In the genomic region with DNA sequence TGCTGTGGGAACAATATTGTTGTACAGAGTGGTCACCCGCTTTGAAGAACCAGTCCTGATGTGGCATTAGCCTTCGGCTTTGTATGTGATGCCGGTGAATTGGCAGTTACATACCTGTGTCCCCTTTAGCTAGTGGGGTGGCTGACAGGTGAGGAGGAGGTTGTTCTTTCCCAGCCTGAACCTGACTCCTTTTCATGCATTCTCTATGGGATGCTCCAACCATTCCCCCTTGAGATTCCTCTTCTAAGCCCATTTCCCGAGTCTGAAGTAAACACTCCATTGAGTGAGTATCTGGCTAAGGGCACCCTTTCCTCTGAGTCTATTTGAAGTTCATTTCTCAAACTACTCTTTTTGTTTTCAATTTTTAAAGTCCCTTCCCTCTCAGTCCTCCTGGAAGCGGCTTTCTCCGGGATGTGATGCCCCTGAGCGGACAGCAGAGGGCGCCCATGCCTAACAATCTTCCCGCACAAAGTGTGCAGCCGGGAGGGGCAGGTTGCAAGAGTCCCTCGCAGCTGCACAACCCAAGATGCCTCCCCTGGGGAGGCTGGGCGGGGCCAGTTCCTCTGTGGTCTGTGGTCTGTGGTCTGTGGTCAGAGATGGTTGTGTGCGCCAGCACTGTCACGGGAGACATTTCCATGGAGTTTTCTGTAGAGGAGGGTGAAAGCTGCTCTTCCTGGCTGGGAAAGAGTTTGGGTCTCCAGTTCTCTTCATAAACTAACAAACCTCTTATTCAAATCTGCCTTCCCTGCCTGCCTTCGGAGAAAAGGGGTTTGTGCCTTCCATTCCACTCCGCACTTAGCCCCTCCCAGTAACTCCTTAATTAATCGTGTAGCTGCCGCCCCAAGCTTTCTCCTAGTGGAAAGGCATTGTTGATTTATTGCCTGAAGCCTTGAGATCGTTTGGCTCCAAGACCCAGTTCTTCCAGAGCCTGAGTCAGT, we compare ENCODE assay signal across 1 cellular context.
TF ChIP-seq lines count a peak whose summit lies in the region.

No MANE protein-coding gene starts in this region.

TF ChIP-seq in HEK293, 187 proteins besides CTCF, POLR2A, EP300 and RAD21 (continued from another document):
- TF ChIP-seq PRDM10 (tag by site-specific recombination; IDR thresholded peaks at IDR 0.05) (peak; percentile 85), ZNF391 (tag by site-specific recombination; IDR thresholded peaks at IDR 0.05; ENCODE audit: borderline replicate concordance, low read depth) (0 out of 2 replicates have a peak, but pooled peaks have one; percentile 42), ZNF654 (tag by site-specific recombination; IDR thresholded peaks at IDR 0.05; ENCODE audit: low read depth) (peak; percentile 88), KLF8 (tag by site-specific recombination; IDR thresholded peaks at IDR 0.05) (peak; percentile 33; the same call in 1 of the 2 replicates), ZNF394 (tag by site-specific recombination; IDR thresholded peaks at IDR 0.05; ENCODE audit: borderline replicate concordance) (peak; percentile 54; the same call in 1 of the 2 replicates), ZNF146 (tag by site-specific recombination; IDR thresholded peaks at IDR 0.05) (no peak), EGR2 (tag by site-specific recombination; IDR thresholded peaks at IDR 0.05; ENCODE audit: low read depth) (no peak), ZNF341 (tag by site-specific recombination; IDR thresholded peaks at IDR 0.05; ENCODE audit: low read depth) (peak; percentile 31; the same call in 1 of the 2 replicates), GLIS2 (tag by site-specific recombination; IDR thresholded peaks at IDR 0.05) (peak; percentile 83)
